Comparison of ENCODE assay signal across 8 cellular contexts in the genomic region with DNA sequence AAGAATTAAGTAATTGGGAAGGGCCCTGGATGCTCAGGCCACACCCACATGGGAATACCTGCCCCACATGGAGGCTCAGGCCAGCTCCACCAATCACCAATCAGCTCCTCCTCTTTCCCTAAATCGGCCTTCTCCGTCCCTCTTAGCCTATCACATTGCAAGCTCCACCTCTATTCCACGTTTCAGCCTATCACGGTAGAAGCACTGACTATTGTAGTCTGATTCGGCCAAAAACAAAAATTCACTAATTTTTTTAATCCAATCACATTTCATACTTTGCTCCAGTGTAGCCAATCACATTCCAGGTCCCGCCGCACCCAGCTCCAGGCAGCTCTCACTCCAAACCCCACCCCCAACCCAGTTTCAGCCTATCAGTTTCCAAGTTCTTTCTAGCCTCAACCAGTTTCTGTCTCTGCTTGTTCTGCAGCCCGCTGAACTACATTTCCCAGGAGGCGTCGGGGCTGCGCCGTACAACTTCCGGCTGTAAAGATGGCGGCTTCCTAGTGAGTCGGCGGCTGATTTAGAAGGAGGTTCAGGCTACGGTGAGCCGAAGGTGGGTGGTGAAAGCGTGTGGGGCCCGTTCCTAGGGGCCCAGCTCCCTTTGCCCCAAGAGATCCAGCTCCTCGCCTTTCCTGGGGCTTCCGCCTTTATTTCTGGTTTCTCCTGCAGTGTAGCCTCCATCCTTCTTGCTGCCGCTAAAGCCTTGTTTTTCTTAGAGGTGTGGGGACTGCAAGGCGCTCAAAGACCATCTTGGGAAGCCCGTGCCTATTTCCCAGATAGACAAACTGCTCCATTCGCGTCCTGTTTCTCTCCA. TPM values are rescaled to one million over a fixed set of nuclear protein-coding genes. Genes with fewer than 3 reads are reported as not detected.
DNase-seq lines count a peak whose midpoint lies in the region; ATAC-seq and TF ChIP-seq lines count a peak whose summit lies in the region.

A gene (plus strand): TSS at position 469 of the 814 bp plus-strand sequence. CDS start 1,364 bp downstream, outside the sequence.

- peak within 1 kb of the TSS; percentile 90 for H3K27ac ChIP-seq in left ventricle myocardium inferior (replicated peaks)

- peak; percentile 72 for TF ChIP-seq POLR2A in GM15510 (IDR thresholded peaks at IDR 0.05; ENCODE audit: borderline replicate concordance, extremely low read depth, insufficient read length)

- ATAC-seq in HG02885 (IDR thresholded peaks at IDR 0.05; ENCODE audit: poor library complexity, unreplicated experiment) (peak; percentile 93), T-helper 17 cell (peak; percentile 95)

- H3K27me3 Mint-ChIP-seq in T-helper 17 cell, result no peaks in the 10 kb centered on the region
- H3K27me3 Mint-ChIP-seq in progenitor cell of endocrine pancreas, result no peaks in the 10 kb centered on the region

- H3K27me3 ChIP-seq in left ventricle myocardium inferior (ENCODE audit: low read depth), result no peaks in the 10 kb centered on the region

- H3K4me1 Mint-ChIP-seq in T-helper 17 cell (peaks cover 9% of the 10 kb centered on the region), progenitor cell of endocrine pancreas (ENCODE audit: low read depth) (peaks cover 6% of the 10 kb centered on the region)

- TF ChIP-seq CTCF in left ventricle myocardium inferior (IDR thresholded peaks at IDR 0.05; ENCODE audit: borderline replicate concordance), result no peak
- no peak for TF ChIP-seq CTCF in progenitor cell of endocrine pancreas (IDR thresholded peaks at IDR 0.05; ENCODE audit: unreplicated experiment)

- H3K36me3 Mint-ChIP-seq in T-helper 17 cell (ENCODE audit: low read depth) (peaks cover 2% of the 10 kb centered on the region), progenitor cell of endocrine pancreas (ENCODE audit: insufficient read depth) (peaks cover 6% of the 10 kb centered on the region)

- H3K4me1 ChIP-seq in left ventricle myocardium inferior, result peaks cover 29% of the 10 kb centered on the region

- peak within 1 kb of the TSS; percentile 93 for H3K27ac Mint-ChIP-seq in T-helper 17 cell
- H3K27ac Mint-ChIP-seq in progenitor cell of endocrine pancreas, result peak within 1 kb of the TSS; percentile 91

- H3K36me3 ChIP-seq in left ventricle myocardium inferior, result peaks cover 35% of the 10 kb centered on the region

- intact Hi-C loops in left ventricle myocardium inferior (cut with micrococcal nuclease), result no loop called here

- H3K9me3 ChIP-seq in T-helper 17 cell (ENCODE audit: control insufficient read depth, low read length, poor library complexity, severe bottlenecking) (no peaks in the 10 kb centered on the region), left ventricle myocardium inferior (replicated peaks) (no peaks in the 10 kb centered on the region)

- peak within 1 kb of the TSS; percentile 96 for H3K4me3 ChIP-seq in left ventricle myocardium inferior

- peak; percentile 98 for DNase-seq in NCI-H1694 treated with DMSO at 0.1 percent for 48 hours (lab: John Stamatoyannopoulos, UW)
- peak; percentile 79 to 91 (median 85) for DNase-seq in T-helper 17 cell
- DNase-seq in amygdala (lab: John Stamatoyannopoulos, UW), result peak; percentile 19 to 99 (median 96)
- peak; percentile 94 for DNase-seq in left ventricle myocardium inferior
- peak; percentile 87 for DNase-seq in progenitor cell of endocrine pancreas (ENCODE audit: low spot score, unreplicated experiment)
- DNase-seq in ureter (ENCODE audit: low spot score), result peak; percentile 97

- H3K9me3 Mint-ChIP-seq in progenitor cell of endocrine pancreas (ENCODE audit: low read depth), result peaks cover 4% of the 10 kb centered on the region

- H3K4me3 Mint-ChIP-seq in T-helper 17 cell (peak within 1 kb of the TSS; percentile 84), progenitor cell of endocrine pancreas (ENCODE audit: low read depth) (peak within 1 kb of the TSS; percentile 93)

RNA-seq across cellular contexts. Expression of the gene that starts here (rescaled TPM):
- 10 to 100 TPM; 70.7 to 72.2 TPM for total RNA-seq in T-helper 17 cell
- 72.7 TPM for total RNA-seq in left ventricle myocardium inferior
- total RNA-seq in progenitor cell of endocrine pancreas, result 93.4 and 113 TPM in 2 replicates
- 67.7 TPM for total RNA-seq in ureter

Comparison
In these comparisons a context has a peak if more than half of its experiments do, and no peak if none do; other contexts are left out.
1. Peak in every context shown above with its lines: DNase-seq, ATAC-seq, H3K4me3 ChIP-seq and H3K27ac ChIP-seq.